ENCODE assay signal across 9 cellular contexts in the genomic region with DNA sequence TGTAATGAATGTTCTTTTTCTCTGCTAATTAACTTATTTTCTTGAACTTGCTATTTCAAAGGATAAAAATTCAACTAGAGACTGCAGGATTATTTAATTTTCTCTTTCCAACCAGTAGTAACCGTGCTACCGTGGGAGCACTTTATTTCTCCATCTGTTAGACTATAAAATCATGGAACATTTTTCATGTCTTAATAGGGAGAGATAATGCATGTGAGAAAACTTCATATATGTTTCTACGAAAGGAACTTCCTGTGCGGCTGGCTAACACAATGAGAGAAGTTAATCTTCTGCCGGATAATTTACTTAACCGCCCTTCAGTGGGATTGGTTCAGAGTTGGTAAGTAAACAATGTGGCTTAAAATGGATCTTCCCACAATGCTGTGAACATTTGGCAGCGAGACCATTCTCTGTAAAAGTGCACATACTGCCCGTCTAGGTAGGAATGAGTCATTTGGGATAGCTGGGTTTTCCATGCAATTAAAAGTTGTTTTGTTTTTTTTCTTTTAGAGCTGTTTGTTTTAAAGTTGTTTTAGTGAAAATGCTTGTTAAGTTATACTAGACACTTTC. TPM values are rescaled to one million over a fixed set of nuclear protein-coding genes. Genes with fewer than 3 reads are reported as not detected.
A peak's percentile ranks its signal among the peaks of the same experiment; 100 is the strongest.
DNase-seq lines count a peak whose midpoint lies in the region; ATAC-seq and TF ChIP-seq lines count a peak whose summit lies in the region.
"Had no signal": no experiment of that assay in that cellular context is flagged by ENCODE, and none has a peak within 500 bp of the region (broad histone marks: within the 10 kb centered on the region; RNA-seq: fewer than 3 reads in every experiment).

No MANE protein-coding gene starts in this region.

- ATAC-seq in lung (ENCODE audit: insufficient read depth, low FRiP score) (peak; percentile 34), HG02870 (IDR thresholded peaks at IDR 0.05; ENCODE audit: unreplicated experiment) (no peak), gastrocnemius medialis (no peak)

- no peak overlapping the region for H3K4me3 ChIP-seq in lung
- no peak overlapping the region for H3K4me3 ChIP-seq in MM.1S (ENCODE audit: low read length)
- peak overlapping the region in 1 of 4 donors; percentile 6 for H3K4me3 ChIP-seq in gastrocnemius medialis
- H3K4me3 ChIP-seq: ovary had no signal

- H3K4me2 ChIP-seq in MM.1S (ENCODE audit: low read depth, low read length) = no peak overlapping the region

- TF ChIP-seq POLR2A in gastrocnemius medialis (IDR thresholded peaks at IDR 0.05) = no peak

- H3K36me3 ChIP-seq in lung (ENCODE audit: control insufficient read depth in 2 of 2, insufficient read depth in 2 of 2, low read length in 2 of 2) (peaks cover 0 to 1% of the 10 kb centered on the region in 2 donors), MM.1S (replicated peaks; ENCODE audit: insufficient read depth, low read length) (no peaks in the 10 kb centered on the region), gastrocnemius medialis (no peaks in the 10 kb centered on the region)
- H3K36me3 ChIP-seq: ovary had no signal

- no peak overlapping the region for H3K9ac ChIP-seq in MM.1S (ENCODE audit: low read length)

- H3K79me2 ChIP-seq in MM.1S (ENCODE audit: low read length) = no peaks in the 10 kb centered on the region

- no peak for TF ChIP-seq CTCF in lung (IDR thresholded peaks at IDR 0.05; ENCODE audit: control extremely low read depth, extremely low read depth)
- TF ChIP-seq CTCF in MM.1S (IDR thresholded peaks at IDR 0.05; ENCODE audit: low read length) = no peak
- no peak for TF ChIP-seq CTCF in gastrocnemius medialis (IDR thresholded peaks at IDR 0.05 in 4 of 5, conservative IDR thresholded peaks at IDR 0.05 in 1 of 5)

- peaks cover 6% of the 10 kb centered on the region; the same call in 1 of the 2 replicates for H3F3A ChIP-seq in MM.1S (ENCODE audit: insufficient read depth, low read length)

- intact Hi-C loops in gastrocnemius medialis (cut with DNase I; ENCODE audit: low total_unique reads) = no loop called here

- H3K27me3 ChIP-seq in lung (ENCODE audit: control insufficient read depth, insufficient read depth) (no peaks in the 10 kb centered on the region), MM.1S (replicated peaks; ENCODE audit: insufficient read depth, low read length) (no peaks in the 10 kb centered on the region), gastrocnemius medialis (no peaks in the 10 kb centered on the region)
- H3K27me3 ChIP-seq: ovary had no signal

- 10 to 37% methylated on average over 8 of the region's 8 CpGs for WGBS in lung, 2 donors

- H3K27ac ChIP-seq in lung (ENCODE audit: low read depth in 1 of 2, low read length in 1 of 2) (no peak overlapping the region), MM.1S (ENCODE audit: low read length) (no peak overlapping the region), gastrocnemius medialis (peak overlapping the region in 1 of 4 donors; percentile 4)

- peaks cover 0 to 7% of the 10 kb centered on the region in 2 donors for H3K4me1 ChIP-seq in lung (ENCODE audit: control insufficient read depth in 2 of 2, insufficient read depth in 2 of 2, low read length in 2 of 2)
- H3K4me1 ChIP-seq in MM.1S (ENCODE audit: low read length) = peaks cover 4% of the 10 kb centered on the region; the same call in 1 of the 2 replicates
- peaks cover 0 to 4% of the 10 kb centered on the region in 2 donors for H3K4me1 ChIP-seq in gastrocnemius medialis

- DNase-seq in EH (ENCODE audit: low read depth) (peak; percentile 78), NCI-H1694 treated with DMSO at 0.1 percent for 48 hours (lab: John Stamatoyannopoulos, UW) (peak; percentile 33), T47D (ENCODE audit: low read depth in 1 of 2, low spot score in 1 of 2) (peak; percentile 5 to 92), lung (ENCODE audit: low spot score) (no peak), MM.1S (no peak), gastrocnemius medialis (no peak), globus pallidus (ENCODE audit: low spot score) (no peak)

- no peaks in the 10 kb centered on the region for H3K9me2 ChIP-seq in MM.1S (replicated peaks; ENCODE audit: insufficient read depth, low read length)

- H4K20me1 ChIP-seq in MM.1S (ENCODE audit: insufficient read depth, low read length) = no peaks in the 10 kb centered on the region

- in situ Hi-C loops in T47D (cut with HindIII; ENCODE audit: low pct_unique_long_range_greater_than_20kb, low sequenced_read_pairs) = no loop called here
- in situ Hi-C loops in gastrocnemius medialis (cut with MboI; ENCODE audit: low sequenced_read_pairs in 4 of 4) = loop anchor here in 3 of 4 donors (10.0 kb wide), 1 partner anchor 100 kb away; no protein-coding TSS in a partner anchor

- H2AFZ ChIP-seq in MM.1S (ENCODE audit: low read length) = no peak overlapping the region

- H3K9me3 ChIP-seq in lung (ENCODE audit: control insufficient read depth in 2 of 2, insufficient read depth in 1 of 2, low read length in 1 of 2) (no peaks in the 10 kb centered on the region), MM.1S (replicated peaks; ENCODE audit: insufficient read depth, low read length) (no peaks in the 10 kb centered on the region), gastrocnemius medialis (no peaks in the 10 kb centered on the region)
- H3K9me3 ChIP-seq: ovary had no signal

RNA-seq across cellular contexts. Expression of gene PDK3, which starts 29.5 kb away (rescaled TPM):
- total RNA-seq in lung (10 to 100 TPM; 16.5 to 18.9 TPM), gastrocnemius medialis (1 to 10 TPM; 1.8 to 4.5 (median 2.7) TPM)
- 1 to 10 TPM; 4.6 to 7.8 TPM for polyA plus RNA-seq in lung

Comparison
In these comparisons a context has a peak if more than half of its experiments do, and no peak if none do; other contexts are left out.
1. DNase-seq: peak in EH (single experiment), NCI-H1694 treated with DMSO at 0.1 percent for 48 hours (single experiment) and T47D (2 of 2); none in lung (single experiment), MM.1S (single experiment), gastrocnemius medialis (0 of 2) and globus pallidus (single experiment).